Comparison of ENCODE assay signal across 8 cellular contexts in genomic region chr9:347667-348292, GRCh38.
DNase-seq lines count a peak whose midpoint lies in the region; ATAC-seq and TF ChIP-seq lines count a peak whose summit lies in the region.

No MANE protein-coding gene starts in this region.

- no peaks in the 10 kb centered on the region for H3K27me3 Mint-ChIP-seq in natural killer cell treated with Interleukin-12 subunit alpha and Interleukin-12 subunit beta and Interleukin-15 and Interleukin-18, amount 100 ng/mL, for 72 hours
- H3K27me3 Mint-ChIP-seq in stimulated activated naive CD8-positive, alpha-beta T cell treated with anti-CD3 and anti-CD28 coated beads, Interleukin-15, amount 100 ng/mL, for 72 hours, result no peaks in the 10 kb centered on the region

- H3K27ac Mint-ChIP-seq in natural killer cell treated with Interleukin-12 subunit alpha and Interleukin-12 subunit beta and Interleukin-15 and Interleukin-18, amount 100 ng/mL, for 72 hours, result no peak overlapping the region
- peak overlapping the region in 1 of 2 donors; percentile 12 for H3K27ac Mint-ChIP-seq in stimulated activated naive CD8-positive, alpha-beta T cell treated with anti-CD3 and anti-CD28 coated beads, Interleukin-15, amount 100 ng/mL, for 72 hours

- H3K4me3 ChIP-seq in cardiac fibroblast (replicated peaks in 1 of 2; ENCODE audit: low read depth in 2 of 2, low read length in 2 of 2) (no peak overlapping the region), right lobe of liver (no peak overlapping the region)

- intact Hi-C loops in right lobe of liver (cut with DNase I), result no loop called here

- TF ChIP-seq CTCF in cardiac fibroblast (IDR thresholded peaks at IDR 0.05; ENCODE audit: low read depth, low read length) (peak; percentile 59), right lobe of liver (IDR thresholded peaks at IDR 0.05) (peak; percentile 66 to 79 (median 74)), GM20000 (IDR thresholded peaks at IDR 0.05; ENCODE audit: extremely low read depth, missing control alignments) (no peak)

- peak; percentile 55 to 83 (median 74) for ATAC-seq in right lobe of liver
- ATAC-seq in natural killer cell treated with Interleukin-12 subunit alpha and Interleukin-12 subunit beta and Interleukin-15 and Interleukin-18, amount 100 ng/mL, for 72 hours, result no peak
- ATAC-seq in stimulated activated naive CD8-positive, alpha-beta T cell treated with anti-CD3 and anti-CD28 coated beads, Interleukin-15, amount 100 ng/mL, for 72 hours, result no peak

- no peak overlapping the region for H3K27ac ChIP-seq in right lobe of liver

- 31% methylated on average over 9 of the region's 9 CpGs for WGBS in right lobe of liver (ENCODE audit: insufficient coverage, low coverage, low lambda C conversion rate, missing lambda C conversion rate)

- H3K36me3 ChIP-seq in right lobe of liver, result no peaks in the 10 kb centered on the region

- H3K9me3 Mint-ChIP-seq in natural killer cell treated with Interleukin-12 subunit alpha and Interleukin-12 subunit beta and Interleukin-15 and Interleukin-18, amount 100 ng/mL, for 72 hours, result no peaks in the 10 kb centered on the region
- no peaks in the 10 kb centered on the region for H3K9me3 Mint-ChIP-seq in stimulated activated naive CD8-positive, alpha-beta T cell treated with anti-CD3 and anti-CD28 coated beads, Interleukin-15, amount 100 ng/mL, for 72 hours

- H3K9me3 ChIP-seq in right lobe of liver, result no peaks in the 10 kb centered on the region

- no peaks in the 10 kb centered on the region for H3K4me1 ChIP-seq in right lobe of liver

- peaks cover 17% of the 10 kb centered on the region for H3K36me3 Mint-ChIP-seq in natural killer cell treated with Interleukin-12 subunit alpha and Interleukin-12 subunit beta and Interleukin-15 and Interleukin-18, amount 100 ng/mL, for 72 hours

- H3K27me3 ChIP-seq in right lobe of liver, result no peaks in the 10 kb centered on the region

- DNase-seq in NCI-H345 (lab: John Stamatoyannopoulos, UW) (peak; percentile 29), NCI-H345 treated with DMSO at 0.1 percent for 48 hours (lab: John Stamatoyannopoulos, UW; ENCODE audit: unreplicated experiment) (no peak), NCI-H2227 (lab: John Stamatoyannopoulos, UW; ENCODE audit: unreplicated experiment) (peak; percentile 44), cardiac fibroblast (ENCODE audit: low read depth in 2 of 2) (peak; percentile 59 to 68), right lobe of liver (no peak), GM20000 (ENCODE audit: low spot score) (no peak)
- DNase-seq in natural killer cell treated with Interleukin-12 subunit alpha and Interleukin-12 subunit beta and Interleukin-15 and Interleukin-18, amount 100 ng/mL, for 72 hours (ENCODE audit: low spot score), result no peak
- DNase-seq in stimulated activated naive CD8-positive, alpha-beta T cell treated with anti-CD3 and anti-CD28 coated beads, Interleukin-15, amount 100 ng/mL, for 72 hours, result no peak

- H3K4me1 Mint-ChIP-seq in natural killer cell treated with Interleukin-12 subunit alpha and Interleukin-12 subunit beta and Interleukin-15 and Interleukin-18, amount 100 ng/mL, for 72 hours (ENCODE audit: low read depth in 2 of 2), result peaks cover 11 to 20% of the 10 kb centered on the region in 2 donors
- peaks cover 58% of the 10 kb centered on the region for H3K4me1 Mint-ChIP-seq in stimulated activated naive CD8-positive, alpha-beta T cell treated with anti-CD3 and anti-CD28 coated beads, Interleukin-15, amount 100 ng/mL, for 72 hours

- H3K4me3 Mint-ChIP-seq in natural killer cell treated with Interleukin-12 subunit alpha and Interleukin-12 subunit beta and Interleukin-15 and Interleukin-18, amount 100 ng/mL, for 72 hours, result no peak overlapping the region
- H3K4me3 Mint-ChIP-seq in stimulated activated naive CD8-positive, alpha-beta T cell treated with anti-CD3 and anti-CD28 coated beads, Interleukin-15, amount 100 ng/mL, for 72 hours, result no peak overlapping the region

- TF ChIP-seq POLR2A in right lobe of liver (IDR thresholded peaks at IDR 0.05), result no peak

Comparison
In these comparisons a context has a peak if more than half of its experiments do, and no peak if none do; other contexts are left out.
1. DNase-seq: peak in NCI-H345 (single experiment), NCI-H2227 (single experiment) and cardiac fibroblast (2 of 2); none in NCI-H345 treated with DMSO at 0.1 percent for 48 hours (single experiment), right lobe of liver (0 of 3), GM20000 (single experiment), natural killer cell treated with Interleukin-12 subunit alpha and Interleukin-12 subunit beta and Interleukin-15 and Interleukin-18, amount 100 ng/mL, for 72 hours (single experiment) and stimulated activated naive CD8-positive, alpha-beta T cell treated with anti-CD3 and anti-CD28 coated beads, Interleukin-15, amount 100 ng/mL, for 72 hours (0 of 2).
2. ATAC-seq: peak in right lobe of liver (4 of 4); none in natural killer cell treated with Interleukin-12 subunit alpha and Interleukin-12 subunit beta and Interleukin-15 and Interleukin-18, amount 100 ng/mL, for 72 hours (0 of 2) and stimulated activated naive CD8-positive, alpha-beta T cell treated with anti-CD3 and anti-CD28 coated beads, Interleukin-15, amount 100 ng/mL, for 72 hours (single experiment).